8 cellular contexts compared by ENCODE assay signal in the genomic region with DNA sequence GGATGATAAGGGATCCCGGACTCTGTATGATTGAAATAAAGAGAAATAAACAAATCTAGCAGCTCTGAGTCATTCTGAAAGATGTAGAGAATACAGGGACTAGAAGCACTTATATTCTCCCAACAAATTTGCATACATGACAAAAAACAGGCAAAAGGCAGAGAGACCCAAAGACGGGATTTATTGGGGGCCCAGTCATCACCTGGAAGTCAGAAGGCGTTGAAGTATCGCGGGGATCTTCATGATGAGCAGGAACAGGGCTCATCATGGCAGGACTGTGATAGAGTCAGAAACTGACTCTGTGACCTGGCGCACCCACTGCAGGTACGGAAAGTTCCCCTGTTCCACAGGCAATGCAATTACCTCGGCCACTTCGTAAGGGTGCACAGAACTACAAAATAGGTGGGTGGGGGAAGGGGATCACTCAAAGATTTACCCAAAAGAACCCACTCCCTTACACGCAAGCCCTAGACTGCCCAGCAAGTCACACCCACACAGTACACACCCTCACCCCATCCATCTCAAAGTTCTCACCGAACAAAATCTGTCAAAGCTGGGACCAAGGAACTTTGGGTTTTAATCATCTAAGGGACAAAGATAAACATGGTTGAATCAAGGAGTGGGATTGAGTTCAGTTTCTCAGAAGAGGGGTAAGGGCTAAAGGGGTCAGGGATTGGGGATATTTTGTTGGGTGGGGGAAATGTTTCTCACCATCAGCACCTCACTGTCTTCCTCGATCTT. TPM values are rescaled to one million over a fixed set of nuclear protein-coding genes. Genes with fewer than 3 reads are reported as not detected.
DNase-seq lines count a peak whose midpoint lies in the region; ATAC-seq and TF ChIP-seq lines count a peak whose summit lies in the region.

No MANE protein-coding gene starts in this region.

- peak overlapping the region; percentile 86 for H3K4me3 ChIP-seq in cardiac muscle cell
- peak overlapping the region; percentile 75 to 77 for H3K4me3 ChIP-seq in left lung

- TF ChIP-seq CTCF in cardiac muscle cell (IDR thresholded peaks at IDR 0.05; ENCODE audit: low read depth, low read length) (no peak), left lung (IDR thresholded peaks at IDR 0.05) (no peak), type B pancreatic cell (conservative IDR thresholded peaks at IDR 0.05) (no peak)

- H3K4me1 ChIP-seq in cardiac muscle cell (ENCODE audit: low read depth): peaks cover 28% of the 10 kb centered on the region
- peaks cover 16 to 52% of the 10 kb centered on the region in 2 donors for H3K4me1 ChIP-seq in left lung

- ATAC-seq in left ventricle myocardium superior (no peak), left lung (no peak), HG03159 (IDR thresholded peaks at IDR 0.05; ENCODE audit: unreplicated experiment) (no peak)

- H3K4me1 Mint-ChIP-seq in type B pancreatic cell (ENCODE audit: unreplicated experiment): peaks cover 62% of the 10 kb centered on the region

- intact Hi-C loops in left ventricle myocardium superior (cut with micrococcal nuclease): no loop called here
- intact Hi-C loops in left lung (cut with DNase I): loop anchor here in 1 of 2 donors (10.0 kb wide), 1 partner anchor 102 kb away; the partner anchor contains the start of genes TAPBP and ZBTB22

- H3K27ac ChIP-seq in cardiac muscle cell (peak overlapping the region; percentile 93), left lung (peak overlapping the region; percentile 83 to 93)

- H3K27ac Mint-ChIP-seq in type B pancreatic cell: peak overlapping the region; percentile 99

- peaks cover 29% of the 10 kb centered on the region for H3K36me3 ChIP-seq in cardiac muscle cell
- peaks cover 0 to 38% of the 10 kb centered on the region in 2 donors for H3K36me3 ChIP-seq in left lung

- DNase-seq in cardiac muscle cell (ENCODE audit: low read depth in 1 of 2, low spot score in 1 of 2): no peak
- DNase-seq in left ventricle myocardium superior: no peak
- peak; percentile 33 for DNase-seq in activated naive CD4-positive, alpha-beta T cell treated with anti-CD3 and anti-CD28 coated beads, Interleukin-2, amount 50 U/mL, for 16 hours
- DNase-seq in left lung: no peak
- DNase-seq in type B pancreatic cell (ENCODE audit: extremely low spot score, unreplicated experiment): no peak
- no peak for DNase-seq in NCI-H524 (lab: John Stamatoyannopoulos, UW)
- DNase-seq in erythroblast (lab: John Stamatoyannopoulos, UW): no peak

- H3K27me3 ChIP-seq in cardiac muscle cell (no peaks in the 10 kb centered on the region), left lung (no peaks in the 10 kb centered on the region)

- peak overlapping the region; percentile 96 for H3K4me3 Mint-ChIP-seq in type B pancreatic cell

- H3K36me3 Mint-ChIP-seq in type B pancreatic cell: peaks cover 10% of the 10 kb centered on the region

- no peaks in the 10 kb centered on the region for H3K9me3 Mint-ChIP-seq in type B pancreatic cell

- no peaks in the 10 kb centered on the region for H3K9me3 ChIP-seq in cardiac muscle cell (ENCODE audit: low read depth)
- no peaks in the 10 kb centered on the region for H3K9me3 ChIP-seq in left lung

- TF ChIP-seq POLR2A in erythroblast (IDR thresholded peaks at IDR 0.05; ENCODE audit: low read length): no peak

- H3K27me3 Mint-ChIP-seq in type B pancreatic cell: peaks cover 8% of the 10 kb centered on the region

RNA-seq across cellular contexts. Expression of gene CUTA, which starts 1.4 kb away (rescaled TPM):
- total RNA-seq in cardiac muscle cell: 304 and 348 TPM in 2 replicates
- 426 and 501 TPM in 2 replicates for polyA plus RNA-seq in cardiac muscle cell
- total RNA-seq in left ventricle myocardium superior: 120 TPM
- 100 to 1,000 TPM; 144 to 175 TPM for total RNA-seq in left lung
- total RNA-seq in type B pancreatic cell (ENCODE audit: low replicate concordance): 212 and 278 TPM in 2 replicates

RNA-seq across cellular contexts. Expression of gene SYNGAP1, which starts 3.3 kb away (rescaled TPM):
- total RNA-seq in cardiac muscle cell (14.9 and 20.2 TPM in 2 replicates), left ventricle myocardium superior (6.2 TPM), left lung (10 to 100 TPM; 18.1 to 18.5 TPM), type B pancreatic cell (ENCODE audit: low replicate concordance) (18.4 and 74.1 TPM in 2 replicates)
- polyA plus RNA-seq in cardiac muscle cell: 6.8 and 10.5 TPM in 2 replicates

RNA-seq across cellular contexts. Expression of gene PHF1, which starts 5.7 kb away (rescaled TPM):
- total RNA-seq in cardiac muscle cell (61.9 and 116 TPM in 2 replicates), left ventricle myocardium superior (51.9 TPM), left lung (10 to 100 TPM; 43.4 to 45.6 TPM), type B pancreatic cell (ENCODE audit: low replicate concordance) (23.8 and 49.6 TPM in 2 replicates)
- 34.5 and 62.1 TPM in 2 replicates for polyA plus RNA-seq in cardiac muscle cell

RNA-seq across cellular contexts. Expression of gene KIFC1, which starts 24.9 kb away (rescaled TPM):
- 14.0 and 69.2 TPM in 2 replicates for total RNA-seq in cardiac muscle cell
- polyA plus RNA-seq in cardiac muscle cell: 9.4 and 33.3 TPM in 2 replicates
- 0.74 TPM for total RNA-seq in left ventricle myocardium superior
- total RNA-seq in left lung: 1 to 10 TPM; 5.8 to 9.9 TPM
- total RNA-seq in type B pancreatic cell (ENCODE audit: low replicate concordance): 28.0 and 67.7 TPM in 2 replicates

RNA-seq across cellular contexts. Expression of gene ZBTB9, which starts 37.8 kb away (rescaled TPM):
- 5.5 and 7.8 TPM in 2 replicates for total RNA-seq in cardiac muscle cell
- polyA plus RNA-seq in cardiac muscle cell: 9.5 and 11.2 TPM in 2 replicates
- total RNA-seq in left ventricle myocardium superior: 5.1 TPM
- 1 to 10 TPM; 5.8 to 9.8 TPM for total RNA-seq in left lung
- total RNA-seq in type B pancreatic cell (ENCODE audit: low replicate concordance): 11.3 and 14.5 TPM in 2 replicates
